In the genomic region with DNA sequence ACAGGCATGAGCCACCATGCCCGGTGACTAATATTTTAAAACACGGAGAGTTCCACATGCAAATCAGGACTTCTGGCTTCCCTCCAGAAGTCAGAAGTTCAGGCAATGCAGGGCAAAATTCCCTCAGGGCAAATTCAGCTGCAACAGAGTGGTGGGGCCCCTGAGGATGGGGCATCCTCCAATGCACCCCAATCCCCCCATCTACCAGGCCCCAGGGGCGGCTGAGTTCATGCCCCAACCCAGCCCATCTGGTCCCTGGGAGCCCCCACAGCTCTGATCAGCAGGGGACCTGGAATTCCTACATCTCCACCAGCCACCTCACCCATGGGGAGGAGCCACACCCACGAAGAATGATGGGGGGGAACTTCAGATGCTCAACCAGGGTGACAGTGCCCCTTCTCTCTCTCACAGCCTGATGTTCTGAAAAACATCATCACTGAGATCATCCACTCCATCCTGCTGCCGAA, we compare ENCODE assay signal across 21 cellular contexts. TPM values are rescaled to one million over a fixed set of nuclear protein-coding genes. Genes with fewer than 3 reads are reported as not detected.
A peak's percentile ranks its signal among the peaks of the same experiment; 100 is the strongest.
DNase-seq lines count a peak whose midpoint lies in the region; ATAC-seq and TF ChIP-seq lines count a peak whose summit lies in the region.
"Had no signal": no experiment of that assay in that cellular context is flagged by ENCODE, and none has a peak within 500 bp of the region (broad histone marks: within the 10 kb centered on the region; RNA-seq: fewer than 3 reads in every experiment).

No MANE protein-coding gene starts in this region.

- DNase-seq in AG20443 (ENCODE audit: low spot score) = peak; percentile 39
- DNase-seq in RWPE1 (ENCODE audit: low spot score) = peak; percentile 76
- peak; percentile 53 for DNase-seq in glomerular visceral epithelial cell (ENCODE audit: extremely low spot score)
- no peak for DNase-seq in aorta
- no peak for DNase-seq in omental fat pad (ENCODE audit: low spot score)
- no peak for DNase-seq in NCI-H82 (lab: John Stamatoyannopoulos, UW)
- DNase-seq: activated CD4-positive, alpha-beta T cell treated with anti-CD3 and anti-CD28 coated beads for 36 hours; activated CD8-positive, alpha-beta memory T cell treated with anti-CD3 and anti-CD28 coated beads, Interleukin-2, amount 50 U/mL, for 4 hours; activated gamma-delta T cell treated with Interleukin-2 at 50 U/mL for 16 hours; hypothalamus; kidney glomerular epithelial cell; midbrain; NCI-H1092 treated with DMSO at 0.1 percent for 48 hours; retina; stimulated activated naive CD8-positive, alpha-beta T cell treated with anti-CD3 and anti-CD28 coated beads, Interleukin-15, amount 100 ng/mL, for 72 hours had no signal

- CTCF ChIA-PET in HEK293 (lab: Yijun Ruan, JAX) = interaction anchor here (4.2 kb wide), 1 partner anchor 13 kb away, joined by 21 read pairs; no protein-coding TSS in a partner anchor
- CTCF ChIA-PET in RWPE1 (lab: Yijun Ruan, JAX) = interaction anchor here (0.6 kb wide), 1 partner anchor 717 kb away, joined by 3 read pairs; no protein-coding TSS in a partner anchor

- TF ChIP-seq CTCF in HEK293 (tag by site-specific recombination; IDR thresholded peaks at IDR 0.05) (no peak), RWPE1 (conservative IDR thresholded peaks at IDR 0.05; ENCODE audit: low read depth) (no peak), omental fat pad (IDR thresholded peaks at IDR 0.05) (no peak)

- intact Hi-C loops in aorta (cut with DNase I) = no loop called here

- H3K36me3 ChIP-seq in HEK293 (ENCODE audit: control insufficient read depth in 2 of 2, insufficient read depth in 1 of 2, low read length in 2 of 2) (no peaks in the 10 kb centered on the region), aorta (ENCODE audit: control insufficient read depth in 1 of 2, insufficient read depth in 2 of 2, low read length in 1 of 2) (no peaks in the 10 kb centered on the region)
- H3K36me3 ChIP-seq: SJSA1 had no signal

- POLR2A ChIA-PET in HEK293 (lab: Yijun Ruan, JAX) (no interaction called here), RWPE1 (lab: Yijun Ruan, JAX; ENCODE audit: low non-redundant PET) (no interaction called here)

- H3K9me3 ChIP-seq in HEK293 (ENCODE audit: control insufficient read depth, insufficient read depth, low read depth, low read length) = no peaks in the 10 kb centered on the region
- no peaks in the 10 kb centered on the region for H3K9me3 ChIP-seq in aorta (ENCODE audit: control insufficient read depth, low read length)
- H3K9me3 ChIP-seq: SJSA1 had no signal

- ATAC-seq in aorta (ENCODE audit: low FRiP score) = no peak
- ATAC-seq in GM18502 (IDR thresholded peaks at IDR 0.05; ENCODE audit: poor library complexity, unreplicated experiment) = no peak
- ATAC-seq in omental fat pad (ENCODE audit: low FRiP score) = no peak
- ATAC-seq: activated CD4-positive, alpha-beta T cell treated with anti-CD3 and anti-CD28 coated beads for 36 hours; stimulated activated naive CD8-positive, alpha-beta T cell treated with anti-CD3 and anti-CD28 coated beads, Interleukin-15, amount 100 ng/mL, for 72 hours had no signal

- peaks cover 0 to 5% of the 10 kb centered on the region in 2 donors for H3K27me3 ChIP-seq in aorta (ENCODE audit: control insufficient read depth in 1 of 2, insufficient read depth in 2 of 2, low read length in 1 of 2)
- H3K27me3 ChIP-seq: SJSA1 had no signal

- 27 to 43% methylated on average over 5 of the region's 5 CpGs for WGBS in aorta, 2 donors

- H3K4me1 ChIP-seq in HEK293 (ENCODE audit: control insufficient read depth, insufficient read depth, low read length) = no peaks in the 10 kb centered on the region
- no peaks in the 10 kb centered on the region for H3K4me1 ChIP-seq in aorta (ENCODE audit: control insufficient read depth in 1 of 2, insufficient read depth in 2 of 2, low read length in 2 of 2)

- H3K27ac ChIP-seq in HEK293 (ENCODE audit: extremely low read depth, low read depth, low read length) (no peak overlapping the region), RWPE1 (no peak overlapping the region), aorta (ENCODE audit: low read depth in 1 of 2, low read length in 2 of 2) (no peak overlapping the region)
- H3K27ac ChIP-seq: SJSA1 had no signal

- H3K4me3 ChIP-seq in HEK293 (ENCODE audit: low read depth, low read length) (no peak overlapping the region), aorta (ENCODE audit: low read length in 2 of 2) (no peak overlapping the region)
- H3K4me3 ChIP-seq: SJSA1 had no signal

TF ChIP-seq in HEK293, 187 proteins besides CTCF, POLR2A, EP300 and RAD21 (continues in another document):
- no peak for TF ChIP-seq ZNF701 (tag by site-specific recombination; IDR thresholded peaks at IDR 0.05)
- TF ChIP-seq, protein P1, sequence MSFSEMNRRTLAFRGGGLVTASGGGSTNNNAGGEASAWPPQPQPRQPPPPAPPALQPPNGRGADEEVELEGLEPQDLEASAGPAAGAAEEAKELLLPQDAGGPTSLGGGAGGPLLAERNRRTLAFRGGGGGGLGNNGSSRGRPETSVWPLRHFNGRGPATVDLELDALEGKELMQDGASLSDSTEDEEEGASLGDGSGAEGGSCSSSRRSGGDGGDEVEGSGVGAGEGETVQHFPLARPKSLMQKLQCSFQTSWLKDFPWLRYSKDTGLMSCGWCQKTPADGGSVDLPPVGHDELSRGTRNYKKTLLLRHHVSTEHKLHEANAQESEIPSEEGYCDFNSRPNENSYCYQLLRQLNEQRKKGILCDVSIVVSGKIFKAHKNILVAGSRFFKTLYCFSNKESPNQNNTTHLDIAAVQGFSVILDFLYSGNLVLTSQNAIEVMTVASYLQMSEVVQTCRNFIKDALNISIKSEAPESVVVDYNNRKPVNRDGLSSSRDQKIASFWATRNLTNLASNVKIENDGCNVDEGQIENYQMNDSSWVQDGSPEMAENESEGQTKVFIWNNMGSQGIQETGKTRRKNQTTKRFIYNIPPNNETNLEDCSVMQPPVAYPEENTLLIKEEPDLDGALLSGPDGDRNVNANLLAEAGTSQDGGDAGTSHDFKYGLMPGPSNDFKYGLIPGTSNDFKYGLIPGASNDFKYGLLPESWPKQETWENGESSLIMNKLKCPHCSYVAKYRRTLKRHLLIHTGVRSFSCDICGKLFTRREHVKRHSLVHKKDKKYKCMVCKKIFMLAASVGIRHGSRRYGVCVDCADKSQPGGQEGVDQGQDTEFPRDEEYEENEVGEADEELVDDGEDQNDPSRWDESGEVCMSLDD (tag by site-specific recombination; IDR thresholded peaks at IDR 0.05) = 0 out of 2 replicates have a peak, but pooled peaks have one; percentile 52
- TF ChIP-seq GLIS1 (tag by site-specific recombination; IDR thresholded peaks at IDR 0.05) = peak; percentile 88
- TF ChIP-seq ZNF623 (tag by site-specific recombination; IDR thresholded peaks at IDR 0.05) = no peak
- 0 out of 2 replicates have a peak, but pooled peaks have one; percentile 17 for TF ChIP-seq ZBTB20 (tag by site-specific recombination; IDR thresholded peaks at IDR 0.05)
- TF ChIP-seq ZIC2 (tag by site-specific recombination; IDR thresholded peaks at IDR 0.05) = peak; percentile 84
- TF ChIP-seq ZNF510 (tag by site-specific recombination; IDR thresholded peaks at IDR 0.05; ENCODE audit: insufficient replicate concordance) = no peak
- 0 out of 2 replicates have a peak, but pooled peaks have one; percentile 13 for TF ChIP-seq ZNF366 (tag by site-specific recombination; conservative IDR thresholded peaks at IDR 0.05)
- 0 out of 2 replicates have a peak, but pooled peaks have one; percentile 10 for TF ChIP-seq ZNF629 (tag by site-specific recombination; IDR thresholded peaks at IDR 0.05)
- TF ChIP-seq, protein P2, sequence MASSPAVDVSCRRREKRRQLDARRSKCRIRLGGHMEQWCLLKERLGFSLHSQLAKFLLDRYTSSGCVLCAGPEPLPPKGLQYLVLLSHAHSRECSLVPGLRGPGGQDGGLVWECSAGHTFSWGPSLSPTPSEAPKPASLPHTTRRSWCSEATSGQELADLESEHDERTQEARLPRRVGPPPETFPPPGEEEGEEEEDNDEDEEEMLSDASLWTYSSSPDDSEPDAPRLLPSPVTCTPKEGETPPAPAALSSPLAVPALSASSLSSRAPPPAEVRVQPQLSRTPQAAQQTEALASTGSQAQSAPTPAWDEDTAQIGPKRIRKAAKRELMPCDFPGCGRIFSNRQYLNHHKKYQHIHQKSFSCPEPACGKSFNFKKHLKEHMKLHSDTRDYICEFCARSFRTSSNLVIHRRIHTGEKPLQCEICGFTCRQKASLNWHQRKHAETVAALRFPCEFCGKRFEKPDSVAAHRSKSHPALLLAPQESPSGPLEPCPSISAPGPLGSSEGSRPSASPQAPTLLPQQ (tag by site-specific recombination; IDR thresholded peaks at IDR 0.05) = peak; percentile 79
- TF ChIP-seq KLF9 (tag by site-specific recombination; IDR thresholded peaks at IDR 0.05; ENCODE audit: low read depth) = peak; percentile 40; the same call in 1 of the 2 replicates
- TF ChIP-seq, protein P3, sequence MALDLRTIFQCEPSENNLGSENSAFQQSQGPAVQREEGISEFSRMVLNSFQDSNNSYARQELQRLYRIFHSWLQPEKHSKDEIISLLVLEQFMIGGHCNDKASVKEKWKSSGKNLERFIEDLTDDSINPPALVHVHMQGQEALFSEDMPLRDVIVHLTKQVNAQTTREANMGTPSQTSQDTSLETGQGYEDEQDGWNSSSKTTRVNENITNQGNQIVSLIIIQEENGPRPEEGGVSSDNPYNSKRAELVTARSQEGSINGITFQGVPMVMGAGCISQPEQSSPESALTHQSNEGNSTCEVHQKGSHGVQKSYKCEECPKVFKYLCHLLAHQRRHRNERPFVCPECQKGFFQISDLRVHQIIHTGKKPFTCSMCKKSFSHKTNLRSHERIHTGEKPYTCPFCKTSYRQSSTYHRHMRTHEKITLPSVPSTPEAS (tag by site-specific recombination; IDR thresholded peaks at IDR 0.05) = no peak
- TF ChIP-seq SP7 (tag by site-specific recombination; IDR thresholded peaks at IDR 0.05) = peak; percentile 38
- TF ChIP-seq GLI4 (tag by site-specific recombination; IDR thresholded peaks at IDR 0.05) = no peak
- TF ChIP-seq ZNF571 (tag by site-specific recombination; IDR thresholded peaks at IDR 0.05) = no peak
- TF ChIP-seq ZNF335 (tag by site-specific recombination; conservative IDR thresholded peaks at IDR 0.05) = 0 out of 2 replicates have a peak, but pooled peaks have one; percentile 21
- peak; percentile 39; the same call in 1 of the 2 replicates for TF ChIP-seq ZFP69B (tag by site-specific recombination; IDR thresholded peaks at IDR 0.05)
- peak; percentile 61 for TF ChIP-seq GLIS2 (tag by site-specific recombination; IDR thresholded peaks at IDR 0.05)
- peak; percentile 39; the same call in 1 of the 2 replicates for TF ChIP-seq KLF1 (tag by site-specific recombination; IDR thresholded peaks at IDR 0.05)
- TF ChIP-seq ZFHX2 (tag by site-specific recombination; conservative IDR thresholded peaks at IDR 0.05) = peak; percentile 32

RNA-seq across cellular contexts. Expression of a gene that starts 22.6 kb away (rescaled TPM):
- total RNA-seq in aorta = not detected
- polyA plus RNA-seq in aorta = under 1 TPM; 0.05 to 0.13 TPM
- total RNA-seq in omental fat pad = not detected
- total RNA-seq: activated CD4-positive, alpha-beta T cell treated with anti-CD3 and anti-CD28 coated beads for 36 hours; dermis microvascular lymphatic vessel endothelial cell; SJSA1; urinary bladder had no signal
- polyA plus RNA-seq: IgD-negative memory B cell, urinary bladder had no signal

Comparison
In these comparisons a context has a peak if more than half of its experiments do, and no peak if none do; other contexts are left out.
1. DNase-seq: peak in AG20443 (single experiment), RWPE1 (single experiment) and glomerular visceral epithelial cell (single experiment); none in aorta (0 of 2), omental fat pad (single experiment) and NCI-H82 (single experiment).